In the genomic region with DNA sequence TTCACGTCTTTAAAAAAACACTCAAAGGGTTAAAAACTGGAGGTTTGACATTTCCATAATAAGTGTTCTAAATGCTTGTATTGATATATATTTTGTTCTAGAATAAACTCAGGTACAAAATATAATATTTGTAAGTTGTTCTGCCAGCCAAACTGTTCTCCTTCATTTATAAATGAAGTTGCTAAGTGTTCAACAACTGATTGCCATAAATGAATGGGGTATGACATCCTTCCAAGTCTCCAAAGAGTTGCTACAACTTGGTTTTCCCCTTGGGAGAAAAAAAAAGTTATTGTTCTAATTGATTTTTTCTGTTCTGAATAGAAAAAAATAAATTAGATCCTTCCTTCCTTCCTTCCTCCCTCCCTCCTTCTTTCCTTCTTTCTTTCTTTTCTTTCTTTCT, we compare ENCODE assay signal across 24 cellular contexts.
DNase-seq lines count a peak whose midpoint lies in the region; ATAC-seq and TF ChIP-seq lines count a peak whose summit lies in the region.
"Had no signal": no experiment of that assay in that cellular context is flagged by ENCODE, and none has a peak within 500 bp of the region (broad histone marks: within the 10 kb centered on the region; RNA-seq: fewer than 3 reads in every experiment).

No MANE protein-coding gene starts in this region.

- POLR2A ChIA-PET in SK-N-SH (lab: Yijun Ruan, JAX), result no interaction called here

- no peak for TF ChIP-seq CTCF in SK-N-SH (IDR thresholded peaks at IDR 0.05)
- no peak for TF ChIP-seq CTCF in tibial nerve (IDR thresholded peaks at IDR 0.05)

- H2AFZ ChIP-seq in SK-N-SH (ENCODE audit: low read depth), result no peak overlapping the region

- no peaks in the 10 kb centered on the region for H3K9me2 ChIP-seq in SK-N-SH

- no peak for TF ChIP-seq RAD21 in SK-N-SH (IDR thresholded peaks at IDR 0.05; ENCODE audit: low read length)

- no peak for ATAC-seq in SK-N-SH treated with all-trans-retinoic acid at 6 μM for 48 hours
- ATAC-seq in HG03432 (IDR thresholded peaks at IDR 0.05; ENCODE audit: unreplicated experiment), result no peak
- ATAC-seq: GM12878, WTC11 had no signal

- H3K9me3 ChIP-seq in SK-N-SH, result no peaks in the 10 kb centered on the region; the same call in 1 of the 2 replicates
- peaks cover 0 to 7% (median 1%) of the 10 kb centered on the region in 4 donors for H3K9me3 ChIP-seq in tibial nerve
- H3K9me3 ChIP-seq: prostate gland had no signal

- TF ChIP-seq POLR2A in tibial nerve (IDR thresholded peaks at IDR 0.05), result no peak

- CTCF ChIA-PET in SK-N-SH (lab: Yijun Ruan, JAX), result interaction anchor here (0.7 to 3.7 kb wide), 2 partner anchors 22 to 153 kb away, joined by 3 to 16 read pairs; no protein-coding TSS in a partner anchor

- H3K4me2 ChIP-seq in SK-N-SH, result peak overlapping the region; percentile 72; the same call in 1 of the 2 replicates

- H3K9ac ChIP-seq in SK-N-SH, result peak overlapping the region; percentile 16; the same call in 1 of the 2 replicates

- no peak for DNase-seq in SK-N-SH
- no peak for DNase-seq in caudate nucleus (lab: John Stamatoyannopoulos, UW)
- DNase-seq in medulla oblongata (ENCODE audit: extremely low spot score), result peak; percentile 59
- DNase-seq in tibial nerve (ENCODE audit: low spot score in 2 of 2), result no peak
- DNase-seq in NCI-H187 (lab: John Stamatoyannopoulos, UW), result no peak
- DNase-seq in NCI-H69 (lab: John Stamatoyannopoulos, UW), result no peak
- DNase-seq: activated naive CD4-positive, alpha-beta T cell treated with anti-CD3 and anti-CD28 coated beads, Interleukin-2, amount 50 U/mL, for 16 hours; anterior cingulate cortex; DND-41; GOT3; Karpas-422; NCI-H1694 treated with DMSO at 0.1 percent for 48 hours; NCI-H526 treated with DMSO at 0.1 percent for 48 hours; stimulated activated CD8-positive, alpha-beta memory T cell treated with anti-CD3 and anti-CD28 coated beads, Interleukin-4, amount 100 ng/mL, for 48 hours; stomach; SW 1271; upper lobe of left lung had no signal

- H3K27me3 ChIP-seq in SK-N-SH (ENCODE audit: insufficient read depth) (no peaks in the 10 kb centered on the region), tibial nerve (no peaks in the 10 kb centered on the region)
- H3K27me3 ChIP-seq: stomach, upper lobe of left lung had no signal

- H3F3A ChIP-seq in SK-N-SH (replicated peaks; ENCODE audit: insufficient read depth), result peaks cover 80% of the 10 kb centered on the region

- H3K36me3 ChIP-seq in SK-N-SH (replicated peaks in 1 of 2; ENCODE audit: control insufficient read depth in 1 of 2, insufficient read depth in 2 of 2, low read length in 1 of 2), result peaks cover 0 to 41% of the 10 kb centered on the region in 2 experiments
- H3K36me3 ChIP-seq in tibial nerve, result peaks cover 0 to 3% (median 0%) of the 10 kb centered on the region in 3 donors
- H3K36me3 ChIP-seq: prostate gland, stomach, upper lobe of left lung had no signal

- H3K4me1 ChIP-seq in SK-N-SH (ENCODE audit: control insufficient read depth in 1 of 2, insufficient read depth in 2 of 2, low read depth in 1 of 2, low read length in 1 of 2) (peaks cover 0 to 22% of the 10 kb centered on the region in 2 experiments; a peak in 3 of 4 replicates), tibial nerve (peaks cover 0 to 56% (median 18%) of the 10 kb centered on the region in 4 donors)
- H3K4me1 ChIP-seq: prostate gland, upper lobe of left lung had no signal

- H4K20me1 ChIP-seq in SK-N-SH (ENCODE audit: insufficient read depth), result no peaks in the 10 kb centered on the region

- H3K27ac ChIP-seq in SK-N-SH (ENCODE audit: low read depth in 2 of 2, low read length in 1 of 2) (peak overlapping the region; percentile 87 to 96; a peak in 3 of 4 replicates), caudate nucleus (ENCODE audit: low read depth, low read length) (peak overlapping the region; percentile 41), tibial nerve (peak overlapping the region in 3 of 4 donors; percentile 28 to 83 (median 67))
- H3K27ac ChIP-seq: 22Rv1, prostate gland, upper lobe of left lung had no signal

- TF ChIP-seq EP300 in SK-N-SH (IDR thresholded peaks at IDR 0.05; ENCODE audit: borderline replicate concordance in 1 of 2, low read depth in 1 of 2, low read length in 1 of 2) (no peak), tibial nerve (IDR thresholded peaks at IDR 0.05) (no peak)

- WGBS in SK-N-SH (ENCODE audit: low lambda C conversion rate), result 59% methylated on average over 1 of the region's 1 CpG
- 28 to 30% methylated on average over 1 of the region's 1 CpG for WGBS in tibial nerve, 2 donors

- peaks cover 88% of the 10 kb centered on the region for H3K79me2 ChIP-seq in SK-N-SH (ENCODE audit: insufficient read depth)

- no peak overlapping the region for H3K4me3 ChIP-seq in SK-N-SH (ENCODE audit: low read depth in 2 of 2, low read length in 1 of 2)
- H3K4me3 ChIP-seq in tibial nerve, result no peak overlapping the region
- H3K4me3 ChIP-seq: GM12878, lung, prostate gland, stomach, upper lobe of left lung had no signal

TF ChIP-seq in SK-N-SH, 30 proteins besides CTCF, POLR2A, EP300 and RAD21 (continues in another document):
- TF ChIP-seq SIN3A (IDR thresholded peaks at IDR 0.05; ENCODE audit: borderline replicate concordance, low read depth, low read length) (no peak), YY1 (IDR thresholded peaks at IDR 0.05; ENCODE audit: low read depth) (no peak), NRF1 (IDR thresholded peaks at IDR 0.05; ENCODE audit: low read depth, low read length) (no peak), TEAD4 (IDR thresholded peaks at IDR 0.05; ENCODE audit: borderline replicate concordance, insufficient read depth) (no peak), FOXM1 (IDR thresholded peaks at IDR 0.05; ENCODE audit: low read depth) (no peak), NFIC (IDR thresholded peaks at IDR 0.05; ENCODE audit: borderline replicate concordance) (no peak), ELF1 (IDR thresholded peaks at IDR 0.05) (no peak), MXI1 (IDR thresholded peaks at IDR 0.05; ENCODE audit: low read depth, low read length) (no peak)
- TF ChIP-seq, protein P1, sequence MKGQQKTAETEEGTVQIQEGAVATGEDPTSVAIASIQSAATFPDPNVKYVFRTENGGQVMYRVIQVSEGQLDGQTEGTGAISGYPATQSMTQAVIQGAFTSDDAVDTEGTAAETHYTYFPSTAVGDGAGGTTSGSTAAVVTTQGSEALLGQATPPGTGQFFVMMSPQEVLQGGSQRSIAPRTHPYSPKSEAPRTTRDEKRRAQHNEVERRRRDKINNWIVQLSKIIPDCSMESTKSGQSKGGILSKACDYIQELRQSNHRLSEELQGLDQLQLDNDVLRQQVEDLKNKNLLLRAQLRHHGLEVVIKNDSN (IDR thresholded peaks at IDR 0.05; ENCODE audit: borderline replicate concordance, low read depth), result no peak
- TF ChIP-seq, protein P2, sequence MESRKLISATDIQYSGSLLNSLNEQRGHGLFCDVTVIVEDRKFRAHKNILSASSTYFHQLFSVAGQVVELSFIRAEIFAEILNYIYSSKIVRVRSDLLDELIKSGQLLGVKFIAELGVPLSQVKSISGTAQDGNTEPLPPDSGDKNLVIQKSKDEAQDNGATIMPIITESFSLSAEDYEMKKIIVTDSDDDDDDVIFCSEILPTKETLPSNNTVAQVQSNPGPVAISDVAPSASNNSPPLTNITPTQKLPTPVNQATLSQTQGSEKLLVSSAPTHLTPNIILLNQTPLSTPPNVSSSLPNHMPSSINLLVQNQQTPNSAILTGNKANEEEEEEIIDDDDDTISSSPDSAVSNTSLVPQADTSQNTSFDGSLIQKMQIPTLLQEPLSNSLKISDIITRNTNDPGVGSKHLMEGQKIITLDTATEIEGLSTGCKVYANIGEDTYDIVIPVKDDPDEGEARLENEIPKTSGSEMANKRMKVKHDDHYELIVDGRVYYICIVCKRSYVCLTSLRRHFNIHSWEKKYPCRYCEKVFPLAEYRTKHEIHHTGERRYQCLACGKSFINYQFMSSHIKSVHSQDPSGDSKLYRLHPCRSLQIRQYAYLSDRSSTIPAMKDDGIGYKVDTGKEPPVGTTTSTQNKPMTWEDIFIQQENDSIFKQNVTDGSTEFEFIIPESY (IDR thresholded peaks at IDR 0.05; ENCODE audit: borderline replicate concordance, low read depth), result no peak

TF ChIP-seq in SK-N-SH treated with all-trans-retinoic acid at 6 μM for 48 hours, 23 proteins besides CTCF, POLR2A, EP300 and RAD21:
- no peak for TF ChIP-seq SNAI2 (CRISPR knock-in tag; IDR thresholded peaks at IDR 0.05)
- TF ChIP-seq, protein P3, sequence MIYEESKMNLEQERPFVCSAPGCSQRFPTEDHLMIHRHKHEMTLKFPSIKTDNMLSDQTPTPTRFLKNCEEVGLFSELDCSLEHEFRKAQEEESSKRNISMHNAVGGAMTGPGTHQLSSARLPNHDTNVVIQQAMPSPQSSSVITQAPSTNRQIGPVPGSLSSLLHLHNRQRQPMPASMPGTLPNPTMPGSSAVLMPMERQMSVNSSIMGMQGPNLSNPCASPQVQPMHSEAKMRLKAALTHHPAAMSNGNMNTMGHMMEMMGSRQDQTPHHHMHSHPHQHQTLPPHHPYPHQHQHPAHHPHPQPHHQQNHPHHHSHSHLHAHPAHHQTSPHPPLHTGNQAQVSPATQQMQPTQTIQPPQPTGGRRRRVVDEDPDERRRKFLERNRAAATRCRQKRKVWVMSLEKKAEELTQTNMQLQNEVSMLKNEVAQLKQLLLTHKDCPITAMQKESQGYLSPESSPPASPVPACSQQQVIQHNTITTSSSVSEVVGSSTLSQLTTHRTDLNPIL (CRISPR knock-in tag; IDR thresholded peaks at IDR 0.05; ENCODE audit: low read depth), result no peak
- TF ChIP-seq, protein P4, sequence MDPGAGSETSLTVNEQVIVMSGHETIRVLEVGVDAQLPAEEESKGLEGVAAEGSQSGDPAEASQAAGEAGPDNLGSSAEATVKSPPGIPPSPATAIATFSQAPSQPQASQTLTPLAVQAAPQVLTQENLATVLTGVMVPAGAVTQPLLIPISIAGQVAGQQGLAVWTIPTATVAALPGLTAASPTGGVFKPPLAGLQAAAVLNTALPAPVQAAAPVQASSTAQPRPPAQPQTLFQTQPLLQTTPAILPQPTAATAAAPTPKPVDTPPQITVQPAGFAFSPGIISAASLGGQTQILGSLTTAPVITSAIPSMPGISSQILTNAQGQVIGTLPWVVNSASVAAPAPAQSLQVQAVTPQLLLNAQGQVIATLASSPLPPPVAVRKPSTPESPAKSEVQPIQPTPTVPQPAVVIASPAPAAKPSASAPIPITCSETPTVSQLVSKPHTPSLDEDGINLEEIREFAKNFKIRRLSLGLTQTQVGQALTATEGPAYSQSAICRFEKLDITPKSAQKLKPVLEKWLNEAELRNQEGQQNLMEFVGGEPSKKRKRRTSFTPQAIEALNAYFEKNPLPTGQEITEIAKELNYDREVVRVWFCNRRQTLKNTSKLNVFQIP (CRISPR knock-in tag; IDR thresholded peaks at IDR 0.05; ENCODE audit: borderline replicate concordance, low read depth), result no peak

Comparison
In these comparisons a context has a peak if more than half of its experiments do, and no peak if none do; other contexts are left out.
1. H3K27ac ChIP-seq: peak in every context shown above with its lines; median percentile 92 in SK-N-SH; 67 in tibial nerve; 41 in caudate nucleus.